1 cellular context compared by ENCODE assay signal in genomic region chr1:154183045-154183968, GRCh38.
A peak's percentile ranks its signal among the peaks of the same experiment; 100 is the strongest.
TF ChIP-seq lines count a peak whose summit lies in the region.

No MANE protein-coding gene starts in this region.

TF ChIP-seq in K562, 482 proteins besides CTCF, POLR2A, EP300 and RAD21 (continued from another document and continues in another):
- peak in 1 of 2 experiments; percentile 17; a peak in 1 of 4 replicates for TF ChIP-seq ZMIZ1 (IDR thresholded peaks at IDR 0.05; ENCODE audit: low read depth in 2 of 2, low read length in 2 of 2)
- TF ChIP-seq CSDE1 (IDR thresholded peaks at IDR 0.05) = peak in 1 of 2 experiments; percentile 99; a peak in 2 of 4 replicates
- TF ChIP-seq RNF2 (IDR thresholded peaks at IDR 0.05) = peak; percentile 76
- TF ChIP-seq ZBTB49 (CRISPR knock-in tag; IDR thresholded peaks at IDR 0.05; ENCODE audit: borderline replicate concordance) = no peak
- TF ChIP-seq ZNF277 (CRISPR knock-in tag; IDR thresholded peaks at IDR 0.05; ENCODE audit: borderline replicate concordance) = no peak
- TF ChIP-seq ZNF655 (CRISPR knock-in tag; IDR thresholded peaks at IDR 0.05) = no peak
- TF ChIP-seq ZNF239 (CRISPR knock-in tag; IDR thresholded peaks at IDR 0.05) = no peak
- TF ChIP-seq CAMTA2 (CRISPR knock-in tag; conservative IDR thresholded peaks at IDR 0.05) = no peak
- no peak for TF ChIP-seq RFX7 (CRISPR knock-in tag; IDR thresholded peaks at IDR 0.05)
- peak in 1 of 2 experiments; percentile 72; a peak in 2 of 4 replicates for TF ChIP-seq TRIM24 (IDR thresholded peaks at IDR 0.05)
- TF ChIP-seq ZNF431 (CRISPR knock-in tag; IDR thresholded peaks at IDR 0.05) = peak; percentile 65; the same call in 1 of the 2 replicates
- TF ChIP-seq KLF10 (CRISPR knock-in tag; IDR thresholded peaks at IDR 0.05) = no peak
- no peak for TF ChIP-seq MYBL2 (IDR thresholded peaks at IDR 0.05; ENCODE audit: low read depth)
- no peak for TF ChIP-seq MYBL2 (CRISPR knock-in tag; IDR thresholded peaks at IDR 0.05; ENCODE audit: borderline replicate concordance)
- TF ChIP-seq PCBP2 (IDR thresholded peaks at IDR 0.05; ENCODE audit: low read depth, low read length, poor library complexity, severe bottlenecking) = no peak
- peak in 1 of 2 experiments; percentile 29; a peak in 1 of 3 replicates for TF ChIP-seq CBX3 (IDR thresholded peaks at IDR 0.05; ENCODE audit: borderline replicate concordance in 1 of 2, low read length in 2 of 2)
- TF ChIP-seq MGA (IDR thresholded peaks at IDR 0.05) = peak; percentile 80
- TF ChIP-seq LEF1 (IDR thresholded peaks at IDR 0.05) = no peak
- TF ChIP-seq ZNF77 (CRISPR knock-in tag; IDR thresholded peaks at IDR 0.05) = no peak
- TF ChIP-seq HMG20B (CRISPR knock-in tag; IDR thresholded peaks at IDR 0.05) = no peak
- no peak for TF ChIP-seq HDAC6 (IDR thresholded peaks at IDR 0.05; ENCODE audit: low read depth, low read length)
- TF ChIP-seq ZNF445 (CRISPR knock-in tag; IDR thresholded peaks at IDR 0.05; ENCODE audit: low read depth) = no peak
- no peak for TF ChIP-seq KHSRP (IDR thresholded peaks at IDR 0.05)
- no peak for TF ChIP-seq E4F1 (CRISPR knock-in tag; IDR thresholded peaks at IDR 0.05; ENCODE audit: borderline replicate concordance)
